Comparison of ENCODE assay signal across 29 cellular contexts in the genomic region with DNA sequence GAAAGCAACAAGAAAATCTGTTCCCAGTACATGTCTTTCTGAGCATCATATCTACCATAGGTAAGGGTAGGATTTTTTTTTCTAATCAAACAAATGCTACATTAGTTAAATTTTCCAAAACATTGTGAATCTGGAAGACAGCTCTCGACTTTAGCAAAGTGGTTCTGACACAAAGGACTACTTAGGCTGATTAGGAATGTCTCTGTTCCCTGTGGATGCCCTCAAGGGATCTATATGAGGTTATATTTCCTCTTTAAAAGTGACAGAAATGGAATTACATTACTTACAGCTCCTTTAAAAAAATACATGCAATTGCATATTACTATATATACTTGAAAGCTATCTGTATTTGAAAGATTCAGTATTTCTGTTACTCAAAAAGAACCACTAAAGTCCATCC. TPM values are rescaled to one million over a fixed set of nuclear protein-coding genes. Genes with fewer than 3 reads are reported as not detected.
DNase-seq lines count a peak whose midpoint lies in the region; ATAC-seq and TF ChIP-seq lines count a peak whose summit lies in the region.
"Had no signal": no experiment of that assay in that cellular context is flagged by ENCODE, and none has a peak within 500 bp of the region (broad histone marks: within the 10 kb centered on the region; RNA-seq: fewer than 3 reads in every experiment).

No MANE protein-coding gene starts in this region.

- H3K4me3 ChIP-seq in BE2C (ENCODE audit: low read depth, low read length) = no peak overlapping the region
- H3K4me3 ChIP-seq in GM23338 = no peak overlapping the region
- no peak overlapping the region for H3K4me3 ChIP-seq in ovary
- no peak overlapping the region for H3K4me3 ChIP-seq in left lung
- H3K4me3 ChIP-seq: BLaER1 treated with 17β-estradiol and CSF1 and Interleukin-3, amounts not matched to agents 10 nM and 100 nM; GM12878 had no signal

- ATAC-seq in GM23338 (no peak), SK-N-SH treated with all-trans-retinoic acid at 6 μM for 48 hours (no peak), left lobe of liver (no peak), left lung (no peak)
- ATAC-seq in naive thymus-derived CD8-positive, alpha-beta T cell = no peak
- ATAC-seq: GM12878 had no signal

- H3K79me2 ChIP-seq in GM23338 (replicated peaks; ENCODE audit: insufficient read depth) = no peaks in the 10 kb centered on the region

- TF ChIP-seq CTCF in BE2C (IDR thresholded peaks at IDR 0.05; ENCODE audit: low read depth, low read length) (no peak), GM23338 (conservative IDR thresholded peaks at IDR 0.05; ENCODE audit: low read depth in 2 of 2) (no peak), ovary (IDR thresholded peaks at IDR 0.05) (no peak), left lung (IDR thresholded peaks at IDR 0.05) (no peak)

- no peaks in the 10 kb centered on the region for H3K9me3 Mint-ChIP-seq in GM23338
- H3K9me3 Mint-ChIP-seq in naive thymus-derived CD8-positive, alpha-beta T cell = no peaks in the 10 kb centered on the region
- H3K9me3 Mint-ChIP-seq: CD4-positive, CD25-positive, alpha-beta regulatory T cell; CD8-positive, alpha-beta memory T cell had no signal

- DNase-seq in BE2C (peak; percentile 27), GM23338 (ENCODE audit: low spot score) (no peak), SK-N-DZ (ENCODE audit: low spot score) (peak; percentile 88), left lobe of liver (ENCODE audit: low spot score) (no peak), ovary (no peak), left lung (no peak)
- DNase-seq in naive thymus-derived CD8-positive, alpha-beta T cell = no peak
- DNase-seq: 8988T; ACHN; CD4-positive, alpha-beta memory T cell; CD4-positive, CD25-positive, alpha-beta regulatory T cell; CD8-positive, alpha-beta memory T cell; COR-L47; DMS 273 treated with DMSO at 0.1 percent for 48 hours; DMS153; DMS53; DMS79; DND-41; EL; GDM1 had no signal

- TF ChIP-seq EP300 in ovary (IDR thresholded peaks at IDR 0.05) = no peak

- H3K27ac ChIP-seq in GM23338 (ENCODE audit: low read depth) = no peak overlapping the region
- H3K27ac ChIP-seq in ovary = no peak overlapping the region
- H3K27ac ChIP-seq in left lung = no peak overlapping the region
- H3K27ac ChIP-seq: BLaER1 treated with 17β-estradiol and CSF1 and Interleukin-3, amounts not matched to agents 10 nM and 100 nM had no signal

- H3K9me2 ChIP-seq in GM23338 (ENCODE audit: insufficient read depth) = no peaks in the 10 kb centered on the region

- H3K36me3 Mint-ChIP-seq in GM23338 (ENCODE audit: low read depth) = no peaks in the 10 kb centered on the region
- H3K36me3 Mint-ChIP-seq in naive thymus-derived CD8-positive, alpha-beta T cell = no peaks in the 10 kb centered on the region
- H3K36me3 Mint-ChIP-seq: CD14-positive monocyte; CD4-positive, alpha-beta memory T cell; CD4-positive, CD25-positive, alpha-beta regulatory T cell; CD8-positive, alpha-beta memory T cell had no signal

- H3K27me3 Mint-ChIP-seq in GM23338 (ENCODE audit: insufficient read depth, low read depth, poor library complexity) = peaks cover 2% of the 10 kb centered on the region
- peaks cover 3 to 29% (median 20%) of the 10 kb centered on the region in 5 donors for H3K27me3 Mint-ChIP-seq in naive thymus-derived CD8-positive, alpha-beta T cell
- H3K27me3 Mint-ChIP-seq: CD4-positive, CD25-positive, alpha-beta regulatory T cell had no signal

- H3K4me1 Mint-ChIP-seq in GM23338 = peaks cover 3% of the 10 kb centered on the region; the same call in 1 of the 3 replicates
- H3K4me1 Mint-ChIP-seq in naive thymus-derived CD8-positive, alpha-beta T cell = no peaks in the 10 kb centered on the region
- H3K4me1 Mint-ChIP-seq: CD14-positive monocyte; CD4-positive, alpha-beta memory T cell; CD4-positive, CD25-positive, alpha-beta regulatory T cell; CD8-positive, alpha-beta memory T cell had no signal

- H3K36me3 ChIP-seq in BE2C (no peaks in the 10 kb centered on the region), GM23338 (ENCODE audit: insufficient read depth) (no peaks in the 10 kb centered on the region), ovary (no peaks in the 10 kb centered on the region), left lung (no peaks in the 10 kb centered on the region)
- H3K36me3 ChIP-seq: BLaER1 treated with 17β-estradiol and CSF1 and Interleukin-3, amounts not matched to agents 10 nM and 100 nM had no signal

- POLR2A ChIA-PET in naive thymus-derived CD8-positive, alpha-beta T cell (lab: Charles Lee) = no interaction called here

- no peaks in the 10 kb centered on the region for H4K20me1 ChIP-seq in GM23338 (replicated peaks; ENCODE audit: insufficient read depth)
- H4K20me1 ChIP-seq: BLaER1 treated with 17β-estradiol and CSF1 and Interleukin-3, amounts not matched to agents 10 nM and 100 nM had no signal

- 64 to 83% (median 75%) methylated on average over 1 of the region's 1 CpG for WGBS in ovary, 3 donors

- H3K4me2 ChIP-seq in GM23338 = no peak overlapping the region
- H3K4me2 ChIP-seq: BLaER1 treated with 17β-estradiol and CSF1 and Interleukin-3, amounts not matched to agents 10 nM and 100 nM had no signal

- H3K27me3 ChIP-seq in BE2C = no peaks in the 10 kb centered on the region
- H3K27me3 ChIP-seq in GM23338 (ENCODE audit: insufficient read depth) = no peaks in the 10 kb centered on the region
- H3K27me3 ChIP-seq in ovary = no peaks in the 10 kb centered on the region
- H3K27me3 ChIP-seq in left lung = no peaks in the 10 kb centered on the region
- H3K27me3 ChIP-seq: BLaER1 treated with 17β-estradiol and CSF1 and Interleukin-3, amounts not matched to agents 10 nM and 100 nM had no signal

- H3K4me3 Mint-ChIP-seq in GM23338 = no peak overlapping the region
- no peak overlapping the region for H3K4me3 Mint-ChIP-seq in naive thymus-derived CD8-positive, alpha-beta T cell
- H3K4me3 Mint-ChIP-seq: CD14-positive monocyte; CD4-positive, alpha-beta memory T cell; CD4-positive, CD25-positive, alpha-beta regulatory T cell; CD8-positive, alpha-beta memory T cell had no signal

- no peaks in the 10 kb centered on the region for H3F3A ChIP-seq in GM23338 (replicated peaks; ENCODE audit: low read depth)

- H2AFZ ChIP-seq in GM23338 = peak overlapping the region; percentile 24; the same call in 1 of the 2 replicates

- H3K4me1 ChIP-seq in BE2C (peaks cover 19% of the 10 kb centered on the region), GM23338 (ENCODE audit: insufficient read depth) (no peaks in the 10 kb centered on the region), ovary (ENCODE audit: insufficient read depth) (no peaks in the 10 kb centered on the region), left lung (no peaks in the 10 kb centered on the region)
- H3K4me1 ChIP-seq: BLaER1 treated with 17β-estradiol and CSF1 and Interleukin-3, amounts not matched to agents 10 nM and 100 nM had no signal

- intact Hi-C loops in ovary (cut with DNase I) = no loop called here
- intact Hi-C loops in left lung (cut with DNase I) = no loop called here

- H3K9me3 ChIP-seq in BE2C = no peaks in the 10 kb centered on the region
- H3K9me3 ChIP-seq in ovary = no peaks in the 10 kb centered on the region
- H3K9me3 ChIP-seq in left lung = no peaks in the 10 kb centered on the region
- H3K9me3 ChIP-seq: BLaER1 treated with 17β-estradiol and CSF1 and Interleukin-3, amounts not matched to agents 10 nM and 100 nM had no signal

- H3K27ac Mint-ChIP-seq in GM23338 = no peak overlapping the region
- H3K27ac Mint-ChIP-seq in naive thymus-derived CD8-positive, alpha-beta T cell = no peak overlapping the region
- H3K27ac Mint-ChIP-seq: CD14-positive monocyte; CD4-positive, alpha-beta memory T cell; CD4-positive, CD25-positive, alpha-beta regulatory T cell; CD8-positive, alpha-beta memory T cell had no signal

- no peak for TF ChIP-seq POLR2A in ovary (IDR thresholded peaks at IDR 0.05)

TF ChIP-seq in GM23338, 12 proteins besides CTCF, POLR2A, EP300 and RAD21:
- TF ChIP-seq EZH2 (IDR thresholded peaks at IDR 0.05; ENCODE audit: low read depth, unreplicated experiment) = no peak
TF ChIP-seq in GM23338: peak in this region for 0.

TF ChIP-seq in SK-N-SH treated with all-trans-retinoic acid at 6 μM for 48 hours, 23 proteins besides CTCF, POLR2A, EP300 and RAD21:
- no peak for TF ChIP-seq ARNTL (CRISPR knock-in tag; IDR thresholded peaks at IDR 0.05; ENCODE audit: borderline replicate concordance, low read depth)
- TF ChIP-seq TCF4 (CRISPR knock-in tag; IDR thresholded peaks at IDR 0.05; ENCODE audit: borderline replicate concordance) = 0 out of 2 replicates have a peak, but pooled peaks have one; percentile 15

RNA-seq across cellular contexts. Expression of a gene that starts 15.4 kb away (rescaled TPM):
- polyA plus RNA-seq in BE2C (2012; ENCODE audit: insufficient read depth, insufficient read length, low read depth) = 1.6 TPM
- total RNA-seq in GM23338 (2014; rRNA removed; shearing (Covaris generic)) = not detected in 2 replicates
- polyA plus RNA-seq in GM23338 (2016; fragmentation: Nextera tagmentation; extraction: Ambion mirVana) (not detected in 2 replicates), ovary (under 1 TPM in 1 of 2 donors, not detected in 1; 0.10 TPM)
- polyA plus RNA-seq in SK-N-DZ (2014; cell fraction: cytosol; rRNA removed) = 0.35 and 0.44 TPM in 2 replicates
- polyA plus RNA-seq in SK-N-DZ (2014; cell fraction: nucleus; rRNA removed) = 0.30 and 0.41 TPM in 2 replicates
- total RNA-seq in left lobe of liver (not detected), ovary (under 1 TPM in 1 of 7 donors, not detected in 6; 0.13 TPM), left lung (1 to 10 TPM in 1 of 2 donors, under 1 TPM in 1; 0.55 to 1.0 TPM)
- under 1 TPM in 1 of 2 experiments, not detected in 1; 0.05 TPM for total RNA-seq in naive thymus-derived CD8-positive, alpha-beta T cell
- not detected for polyA plus RNA-seq in naive thymus-derived CD8-positive, alpha-beta T cell
- total RNA-seq: A673; CD8-positive, alpha-beta memory T cell; Daoy; G401; GM12878 had no signal
- polyA plus RNA-seq: AG04450; BJ; CD14-positive monocyte; CD4-positive, alpha-beta memory T cell; CD4-positive, CD25-positive, alpha-beta regulatory T cell; CD8-positive, alpha-beta memory T cell had no signal

Comparison
In these comparisons a context has a peak if more than half of its experiments do, and no peak if none do; other contexts are left out.
1. DNase-seq: peak in BE2C (single experiment) and SK-N-DZ (single experiment); none in GM23338 (single experiment), left lobe of liver (single experiment), ovary (0 of 5), naive thymus-derived CD8-positive, alpha-beta T cell (0 of 10) and left lung (0 of 2).